Comparison of ENCODE assay signal across 8 cellular contexts in genomic region chr11:75562048-75562835, GRCh38. TPM values are rescaled to one million over a fixed set of nuclear protein-coding genes. Genes with fewer than 3 reads are reported as not detected.
DNase-seq lines count a peak whose midpoint lies in the region; ATAC-seq, FAIRE-seq and TF ChIP-seq lines count a peak whose summit lies in the region.

SERPINH1 (plus strand) TSS chr11:75562253; CDS start chr11:75566350, 4,097 bp downstream.

- POLR2A ChIA-PET in HepG2 (lab: Yijun Ruan, JAX): interaction anchor here (0.6 to 2.0 kb wide), 17 partner anchors 9 to 320 kb away, joined by 3 to 31 read pairs (median 4); no protein-coding TSS in a partner anchor

- in situ Hi-C loops in HepG2 (cut with HindIII; ENCODE audit: extremely low pct_ligation_motif_present, low pct_unique_long_range_greater_than_20kb): no loop called here

- peak within 1 kb of the TSS; percentile 92 for H3K4me3 ChIP-seq in ACC112 (ENCODE audit: low read depth, low read length)
- H3K4me3 ChIP-seq in HepG2 (replicated peaks in 1 of 3; ENCODE audit: insufficient read depth in 1 of 3, low read depth in 2 of 3, low read length in 3 of 3): peak within 1 kb of the TSS; percentile 69 to 91 (median 90)

- peak in 1 of 2 experiments; percentile 25; a peak in 2 of 4 replicates for TF ChIP-seq EP300 in HepG2 (IDR thresholded peaks at IDR 0.05; ENCODE audit: low read depth in 2 of 2, low read length in 2 of 2)
- no peak for TF ChIP-seq EP300 in HepG2 (CRISPR knock-in tag; IDR thresholded peaks at IDR 0.05; ENCODE audit: borderline replicate concordance)

- peak; percentile 2; the same call in 1 of the 2 replicates for TF ChIP-seq CTCF in HepG2 (CRISPR knock-in tag; IDR thresholded peaks at IDR 0.05)

- H3K27ac ChIP-seq in ACC112 (ENCODE audit: low read depth, low read length) (peak within 1 kb of the TSS; percentile 94), HepG2 (ENCODE audit: extremely low read length, insufficient read depth, low read length) (peak within 1 kb of the TSS; percentile 69)

- H2AFZ ChIP-seq in ACC112 (ENCODE audit: low read length, unreplicated experiment) (peak within 1 kb of the TSS; percentile 19), HepG2 (ENCODE audit: low read length) (no peak within 1 kb of the TSS)

- intact Hi-C loops in HepG2 (cut with micrococcal nuclease; ENCODE audit: unreplicated experiment): no loop called here

- H4K20me1 ChIP-seq in HepG2 (ENCODE audit: insufficient read depth, low read length): no peaks in the 10 kb centered on the region

- H3K79me2 ChIP-seq in ACC112 (ENCODE audit: control insufficient read depth, insufficient read depth, low read length, unreplicated experiment): peaks cover 54% of the 10 kb centered on the region
- H3K79me2 ChIP-seq in HepG2 (ENCODE audit: insufficient read depth, low read length): peaks cover 31% of the 10 kb centered on the region

- no peak for TF ChIP-seq RAD21 in HepG2 (CRISPR knock-in tag; IDR thresholded peaks at IDR 0.05)

- H3K9me3 ChIP-seq in HepG2 (ENCODE audit: low read length): no peaks in the 10 kb centered on the region

- BruUV-seq in HepG2 (replicated peaks; lab: Mats Ljungman, UMichigan): TSS peak; percentile 63

- H3K27me3 ChIP-seq in ACC112 (ENCODE audit: insufficient read depth, low read length): no peaks in the 10 kb centered on the region
- H3K27me3 ChIP-seq in HepG2 (ENCODE audit: control insufficient read depth in 1 of 2, insufficient read depth in 2 of 2, low read length in 2 of 2): no peaks in the 10 kb centered on the region; a peak in 1 of 5 replicates

- DNase-seq in NCI-H526 (lab: John Stamatoyannopoulos, UW): peak; percentile 51 to 90
- DNase-seq in activated CD4-positive, alpha-beta T cell treated with anti-CD3 and anti-CD28 coated beads, Interleukin-2, amount 50 U/mL, for 24 hours (ENCODE audit: low read depth in 1 of 2, low spot score in 1 of 2): peak; percentile 42 to 71
- DNase-seq in dermis microvascular lymphatic vessel endothelial cell (ENCODE audit: low read depth in 2 of 2): peak in 1 of 2 donors; percentile 87
- peak; percentile 81 for DNase-seq in HepG2 (ENCODE audit: low spot score)
- DNase-seq in stimulated activated CD4-positive, alpha-beta T cell treated with anti-CD3 and anti-CD28 coated beads, Interleukin-2, amount 100 ng/mL, for 48 hours: peak; percentile 64 to 69

- no peaks in the 10 kb centered on the region for H3K36me3 ChIP-seq in ACC112 (ENCODE audit: insufficient read depth, low read length)
- H3K36me3 ChIP-seq in HepG2 (replicated peaks in 1 of 2; ENCODE audit: control insufficient read depth in 1 of 2, insufficient read depth in 2 of 2, low read length in 2 of 2): peaks cover 0 to 4% of the 10 kb centered on the region in 2 experiments; a peak in 2 of 5 replicates

- peak within 1 kb of the TSS; percentile 83 for H3K9ac ChIP-seq in HepG2 (ENCODE audit: insufficient read depth, low read depth, low read length)

- peak; percentile 87 for FAIRE-seq in HepG2 (lab: Jason Lieb, UNC)

- CTCF ChIA-PET in HepG2 (lab: Yijun Ruan, JAX; ENCODE audit: low intra/inter-chr PET ratio, low total read pairs): no interaction called here

- H3K4me1 ChIP-seq in ACC112 (ENCODE audit: control insufficient read depth, insufficient read depth, low read length, unreplicated experiment): peaks cover 71% of the 10 kb centered on the region
- peaks cover 75% of the 10 kb centered on the region for H3K4me1 ChIP-seq in HepG2 (ENCODE audit: insufficient read depth, low read length)

- whole genome bisulfite sequencing in HepG2 (ENCODE audit: low lambda C conversion rate): 2% methylated on average over 32 of the region's 51 CpGs

- peak within 1 kb of the TSS; percentile 90 for H3K4me2 ChIP-seq in HepG2 (ENCODE audit: low read depth, low read length)

- TF ChIP-seq POLR2A in HepG2 (IDR thresholded peaks at IDR 0.05; ENCODE audit: insufficient read depth in 1 of 2, low read depth in 2 of 2, low read length in 2 of 2): peak; percentile 63 to 95

- ATAC-seq in GM18909 (IDR thresholded peaks at IDR 0.05; ENCODE audit: poor library complexity, unreplicated experiment) (peak; percentile 77), HG03139 (IDR thresholded peaks at IDR 0.05; ENCODE audit: unreplicated experiment) (peak; percentile 69), HepG2 (peak; percentile 89)

TF ChIP-seq in HepG2, 621 proteins besides CTCF, POLR2A, EP300 and RAD21 (continues in another document):
- TF ChIP-seq HHEX (CRISPR knock-in tag; IDR thresholded peaks at IDR 0.05) (no peak), ZNF800 (CRISPR knock-in tag; IDR thresholded peaks at IDR 0.05) (no peak), LBX2 (CRISPR knock-in tag; IDR thresholded peaks at IDR 0.05; ENCODE audit: borderline replicate concordance) (no peak), THAP11 (CRISPR knock-in tag; IDR thresholded peaks at IDR 0.05) (peak; percentile 58; the same call in 1 of the 2 replicates), ZNF674 (CRISPR knock-in tag; IDR thresholded peaks at IDR 0.05; ENCODE audit: low read depth) (no peak), ZNF30 (CRISPR knock-in tag; IDR thresholded peaks at IDR 0.05) (no peak), FOXC1 (CRISPR knock-in tag; IDR thresholded peaks at IDR 0.05; ENCODE audit: borderline replicate concordance) (no peak), ZSCAN21 (CRISPR knock-in tag; IDR thresholded peaks at IDR 0.05; ENCODE audit: borderline replicate concordance) (0 out of 2 replicates have a peak, but pooled peaks have one; percentile 34), ZNF138 (CRISPR knock-in tag; IDR thresholded peaks at IDR 0.05; ENCODE audit: low read depth) (no peak), ZKSCAN1 (IDR thresholded peaks at IDR 0.05; ENCODE audit: low read length) (no peak), ZNF749 (CRISPR knock-in tag; IDR thresholded peaks at IDR 0.05; ENCODE audit: borderline replicate concordance) (0 out of 2 replicates have a peak, but pooled peaks have one; percentile 61), KAT7 (CRISPR knock-in tag; IDR thresholded peaks at IDR 0.05; ENCODE audit: borderline replicate concordance) (peak; percentile 40; the same call in 1 of the 2 replicates), NFE2L1 (CRISPR knock-in tag; IDR thresholded peaks at IDR 0.05; ENCODE audit: borderline replicate concordance) (no peak), GMEB2 (CRISPR knock-in tag; IDR thresholded peaks at IDR 0.05; ENCODE audit: low read depth) (no peak), ZC3H13 (CRISPR knock-in tag; IDR thresholded peaks at IDR 0.05) (no peak), FOXM1 (CRISPR knock-in tag; IDR thresholded peaks at IDR 0.05) (no peak)

RNA-seq across cellular contexts. Expression of gene SERPINH1, which starts in this region (rescaled TPM):
- total RNA-seq in dermis microvascular lymphatic vessel endothelial cell: 328 and 388 TPM in 2 replicates
- 31.3 and 83.8 TPM in 2 replicates for total RNA-seq in HepG2 (2016; rRNA removed; fragmentation: Illumina TruSeq; extraction: Trizol)
- total RNA-seq in HepG2 (2016; cell fraction: cytosol; rRNA removed; fragmentation: Illumina TruSeq; extraction: Trizol; ENCODE audit: low read depth): 10.9 and 11.9 TPM in 2 replicates
- 27.2 and 84.9 TPM in 2 replicates for total RNA-seq in HepG2 (2016; cell fraction: insoluble cytoplasmic fraction; rRNA removed; fragmentation: Illumina TruSeq; extraction: Trizol)
- 21.3 and 21.4 TPM in 2 replicates for total RNA-seq in HepG2 (2016; cell fraction: membrane; rRNA removed; fragmentation: Illumina TruSeq; extraction: Trizol)
- total RNA-seq in HepG2 (2016; cell fraction: nucleus; rRNA removed; fragmentation: Illumina TruSeq; extraction: Trizol): 63.4 and 80.5 TPM in 2 replicates
- 83.6 and 101 TPM in 2 replicates for polyA plus RNA-seq in HepG2 (2011; rRNA removed)
- polyA plus RNA-seq in HepG2 (2011; cell fraction: cytosol; rRNA removed): 50.5 and 96.5 TPM in 2 replicates
- polyA plus RNA-seq in HepG2 (2011; cell fraction: nucleus; rRNA removed): 91.5 and 110 TPM in 2 replicates
- 46.1 and 57.3 TPM in 2 replicates for polyA plus RNA-seq in HepG2 (2012)
- polyA plus RNA-seq in HepG2 (2016; cell fraction: cytosol; fragmentation: Illumina TruSeq; extraction: Trizol; ENCODE audit: low read depth): 8.9 and 11.1 TPM in 2 replicates
- 30.8 and 35.3 TPM in 2 replicates for polyA plus RNA-seq in HepG2 (2016; cell fraction: insoluble cytoplasmic fraction; fragmentation: Illumina TruSeq; extraction: Trizol; ENCODE audit: low read depth)
- 15.5 and 16.1 TPM in 2 replicates for polyA plus RNA-seq in HepG2 (2016; cell fraction: membrane; fragmentation: Illumina TruSeq; extraction: Trizol; ENCODE audit: low read depth)
- 114 and 127 TPM in 2 replicates for polyA plus RNA-seq in HepG2 (2016; cell fraction: nucleus; fragmentation: Illumina TruSeq; extraction: Trizol; ENCODE audit: insufficient read depth, low read depth)
- 129 and 168 TPM in 2 replicates for polyA minus RNA-seq in HepG2 (2011; rRNA and poly(A)+ RNA removed; ENCODE audit: low replicate concordance)
- polyA minus RNA-seq in HepG2 (2011; cell fraction: cytosol; rRNA and poly(A)+ RNA removed): 52.3 and 73.2 TPM in 2 replicates
- 20.1 and 27.8 TPM in 2 replicates for polyA minus RNA-seq in HepG2 (2011; cell fraction: nucleus; rRNA and poly(A)+ RNA removed)
